In the genomic region with DNA sequence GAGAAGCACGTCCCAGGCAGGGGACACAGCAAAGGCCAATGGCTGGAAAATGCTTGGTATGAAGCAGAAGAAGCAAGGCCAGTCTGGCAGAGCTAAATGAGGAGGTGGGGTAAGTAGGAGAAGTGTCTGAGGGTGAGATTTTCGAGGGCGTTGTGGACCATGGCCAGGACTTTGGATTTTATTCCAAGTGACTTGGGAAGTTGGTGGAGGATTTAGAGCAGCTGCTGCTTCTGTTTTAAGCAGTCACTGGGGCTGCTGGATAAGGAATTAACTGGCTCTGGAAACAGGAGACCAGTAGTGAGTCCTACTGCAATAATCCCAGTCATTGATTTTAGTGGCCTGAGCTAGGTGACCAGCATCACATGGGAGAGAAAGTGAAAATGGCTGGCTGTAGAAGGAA, we compare ENCODE assay signal across 15 cellular contexts.
A peak's percentile ranks its signal among the peaks of the same experiment; 100 is the strongest.
DNase-seq lines count a peak whose midpoint lies in the region; ATAC-seq and TF ChIP-seq lines count a peak whose summit lies in the region.
"Had no signal": no experiment of that assay in that cellular context is flagged by ENCODE, and none has a peak within 500 bp of the region (broad histone marks: within the 10 kb centered on the region; RNA-seq: fewer than 3 reads in every experiment).

No MANE protein-coding gene starts in this region.

- H3K36me3 ChIP-seq in WERI-Rb-1: peaks cover 14% of the 10 kb centered on the region
- H3K36me3 ChIP-seq: neutrophil, thyroid gland had no signal

- H3K27ac ChIP-seq in WERI-Rb-1: no peak overlapping the region
- H3K27ac ChIP-seq in caudate nucleus (ENCODE audit: low read depth, low read length): no peak overlapping the region
- H3K27ac ChIP-seq: neutrophil, thyroid gland had no signal

- no peaks in the 10 kb centered on the region for H3K9me3 Mint-ChIP-seq in activated naive CD8-positive, alpha-beta T cell treated with anti-CD3 and anti-CD28 coated beads, Interleukin-2, amount 10 ng/mL, durations not matched to agents 7 days and 5 days
- no peaks in the 10 kb centered on the region for H3K9me3 Mint-ChIP-seq in activated naive CD8-positive, alpha-beta T cell treated with anti-CD3 and anti-CD28 coated beads, Interleukin-2, amount 50 U/mL, for 24 hours
- H3K9me3 Mint-ChIP-seq in memory B cell (no peaks in the 10 kb centered on the region), type B pancreatic cell (no peaks in the 10 kb centered on the region)
- H3K9me3 Mint-ChIP-seq: activated T-helper 2 cell treated with anti-CD3 and anti-CD28 coated beads, Interferon-gamma antibody, Interleukin-2, Interleukin-4, amounts not matched to agents 10 μg/mL and 5 μg/mL and 100 μg/mL, durations not matched to agents 14 hours and 24 hours and 36 hours had no signal

- POLR2A ChIA-PET in activated naive CD8-positive, alpha-beta T cell treated with anti-CD3 and anti-CD28 coated beads, Interleukin-2, amount 10 ng/mL, durations not matched to agents 7 days and 5 days (lab: Charles Lee): no interaction called here

- H3K36me3 Mint-ChIP-seq in activated naive CD8-positive, alpha-beta T cell treated with anti-CD3 and anti-CD28 coated beads, Interleukin-2, amount 10 ng/mL, durations not matched to agents 7 days and 5 days: peaks cover 47% of the 10 kb centered on the region
- peaks cover 69% of the 10 kb centered on the region for H3K36me3 Mint-ChIP-seq in activated naive CD8-positive, alpha-beta T cell treated with anti-CD3 and anti-CD28 coated beads, Interleukin-2, amount 50 U/mL, for 24 hours (ENCODE audit: low read depth)
- peaks cover 21% of the 10 kb centered on the region for H3K36me3 Mint-ChIP-seq in memory B cell
- H3K36me3 Mint-ChIP-seq in type B pancreatic cell: peaks cover 8% of the 10 kb centered on the region

- WGBS in lower leg skin, 2 donors: 62 to 67% methylated on average over 3 of the region's 3 CpGs

- no peak for TF ChIP-seq CTCF in WERI-Rb-1 (IDR thresholded peaks at IDR 0.05; ENCODE audit: low read depth, low read length)
- TF ChIP-seq CTCF in type B pancreatic cell (conservative IDR thresholded peaks at IDR 0.05): no peak
- no peak for TF ChIP-seq CTCF in lower leg skin (IDR thresholded peaks at IDR 0.05)

- no peaks in the 10 kb centered on the region for H3K27me3 ChIP-seq in WERI-Rb-1 (ENCODE audit: insufficient read depth, low read depth, severe bottlenecking)
- H3K27me3 ChIP-seq: neutrophil, thyroid gland had no signal

- H3K4me3 ChIP-seq in WERI-Rb-1 (ENCODE audit: low read depth, low read length) (no peak overlapping the region), lower leg skin (ENCODE audit: low read depth, poor library complexity, severe bottlenecking) (no peak overlapping the region)
- H3K4me3 ChIP-seq: thyroid gland had no signal

- no peaks in the 10 kb centered on the region for H3K9me3 ChIP-seq in WERI-Rb-1 (ENCODE audit: severe bottlenecking)
- H3K9me3 ChIP-seq: neutrophil, thyroid gland had no signal

- no peaks in the 10 kb centered on the region for H3K27me3 Mint-ChIP-seq in activated naive CD8-positive, alpha-beta T cell treated with anti-CD3 and anti-CD28 coated beads, Interleukin-2, amount 10 ng/mL, durations not matched to agents 7 days and 5 days
- no peaks in the 10 kb centered on the region for H3K27me3 Mint-ChIP-seq in activated naive CD8-positive, alpha-beta T cell treated with anti-CD3 and anti-CD28 coated beads, Interleukin-2, amount 50 U/mL, for 24 hours
- H3K27me3 Mint-ChIP-seq in memory B cell (no peaks in the 10 kb centered on the region), type B pancreatic cell (no peaks in the 10 kb centered on the region)

- peaks cover 71% of the 10 kb centered on the region for H3K4me1 Mint-ChIP-seq in activated naive CD8-positive, alpha-beta T cell treated with anti-CD3 and anti-CD28 coated beads, Interleukin-2, amount 10 ng/mL, durations not matched to agents 7 days and 5 days
- H3K4me1 Mint-ChIP-seq in activated naive CD8-positive, alpha-beta T cell treated with anti-CD3 and anti-CD28 coated beads, Interleukin-2, amount 50 U/mL, for 24 hours: peaks cover 82% of the 10 kb centered on the region
- H3K4me1 Mint-ChIP-seq in memory B cell (peaks cover 41% of the 10 kb centered on the region), type B pancreatic cell (ENCODE audit: unreplicated experiment) (peaks cover 40% of the 10 kb centered on the region)

- DNase-seq in activated naive CD8-positive, alpha-beta T cell treated with anti-CD3 and anti-CD28 coated beads, Interleukin-2, amount 10 ng/mL, durations not matched to agents 7 days and 5 days: no peak
- no peak for DNase-seq in activated naive CD8-positive, alpha-beta T cell treated with anti-CD3 and anti-CD28 coated beads, Interleukin-2, amount 50 U/mL, for 24 hours
- DNase-seq in WERI-Rb-1 (peak; percentile 27), memory B cell (ENCODE audit: low spot score in 2 of 2) (no peak), type B pancreatic cell (ENCODE audit: extremely low spot score, unreplicated experiment) (no peak), caudate nucleus (lab: John Stamatoyannopoulos, UW) (no peak), lower leg skin (ENCODE audit: low spot score in 2 of 2) (no peak)
- DNase-seq: activated CD4-positive, alpha-beta T cell treated with anti-CD3 and anti-CD28 coated beads for 48 hours; DMS153; NCI-H2081 treated with DMSO at 0.1 percent for 48 hours; NK-92 treated with Interleukin-12 subunit alpha and Interleukin-12 subunit beta, amount 100 ng/mL, for 24 hours; thyroid gland had no signal

- no peak for TF ChIP-seq POLR2A in lower leg skin (IDR thresholded peaks at IDR 0.05)

- H3K27ac Mint-ChIP-seq in activated naive CD8-positive, alpha-beta T cell treated with anti-CD3 and anti-CD28 coated beads, Interleukin-2, amount 10 ng/mL, durations not matched to agents 7 days and 5 days: peak overlapping the region; percentile 52
- H3K27ac Mint-ChIP-seq in activated naive CD8-positive, alpha-beta T cell treated with anti-CD3 and anti-CD28 coated beads, Interleukin-2, amount 50 U/mL, for 24 hours: no peak overlapping the region
- H3K27ac Mint-ChIP-seq in memory B cell (peak overlapping the region; percentile 32), type B pancreatic cell (peak overlapping the region; percentile 89)
- H3K27ac Mint-ChIP-seq: activated T-helper 2 cell treated with anti-CD3 and anti-CD28 coated beads, Interferon-gamma antibody, Interleukin-2, Interleukin-4, amounts not matched to agents 10 μg/mL and 5 μg/mL and 100 μg/mL, durations not matched to agents 14 hours and 24 hours and 36 hours had no signal

- H3K4me3 Mint-ChIP-seq in activated naive CD8-positive, alpha-beta T cell treated with anti-CD3 and anti-CD28 coated beads, Interleukin-2, amount 10 ng/mL, durations not matched to agents 7 days and 5 days: peak overlapping the region; percentile 16
- H3K4me3 Mint-ChIP-seq in activated naive CD8-positive, alpha-beta T cell treated with anti-CD3 and anti-CD28 coated beads, Interleukin-2, amount 50 U/mL, for 24 hours: no peak overlapping the region
- no peak overlapping the region for H3K4me3 Mint-ChIP-seq in memory B cell
- no peak overlapping the region for H3K4me3 Mint-ChIP-seq in type B pancreatic cell

- no peak for ATAC-seq in activated naive CD8-positive, alpha-beta T cell treated with anti-CD3 and anti-CD28 coated beads, Interleukin-2, amount 10 ng/mL, durations not matched to agents 7 days and 5 days (ENCODE audit: low read depth)
- no peak for ATAC-seq in activated naive CD8-positive, alpha-beta T cell treated with anti-CD3 and anti-CD28 coated beads, Interleukin-2, amount 50 U/mL, for 24 hours
- ATAC-seq in memory B cell (ENCODE audit: low read depth) (no peak), GM21737 (IDR thresholded peaks at IDR 0.05; ENCODE audit: unreplicated experiment) (no peak)

- intact Hi-C loops in lower leg skin (cut with DNase I; ENCODE audit: low total_unique reads): loop anchor here (5.0 kb wide), 1 partner anchor 267 kb away; no protein-coding TSS in a partner anchor
